Comparison of ENCODE assay signal across 17 cellular contexts in the genomic region with DNA sequence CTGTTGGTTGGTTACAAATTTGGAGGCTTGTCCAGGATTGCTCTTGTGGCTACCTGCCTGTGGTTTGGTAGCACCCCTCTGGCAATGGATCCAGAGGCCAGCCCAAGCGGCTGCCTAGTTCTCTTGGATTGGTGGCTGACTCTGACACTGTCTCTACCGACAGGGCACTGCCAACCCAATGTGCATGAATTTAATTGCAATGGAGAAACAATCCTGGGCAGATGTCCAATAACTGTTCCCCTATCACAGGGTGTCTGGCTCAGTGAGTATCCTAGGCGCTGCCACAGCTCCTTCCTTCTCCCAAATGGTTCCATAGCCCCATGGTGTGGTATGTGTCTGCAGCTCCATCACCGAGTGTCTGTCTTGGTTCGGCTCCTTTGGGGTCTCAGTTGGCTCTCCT. TPM values are rescaled to one million over a fixed set of nuclear protein-coding genes. Genes with fewer than 3 reads are reported as not detected.
DNase-seq lines count a peak whose midpoint lies in the region; ATAC-seq and TF ChIP-seq lines count a peak whose summit lies in the region.
"Had no signal": no experiment of that assay in that cellular context is flagged by ENCODE, and none has a peak within 500 bp of the region (broad histone marks: within the 10 kb centered on the region; RNA-seq: fewer than 3 reads in every experiment).

No MANE protein-coding gene starts in this region.

- H3K27ac ChIP-seq in heart left ventricle = peak overlapping the region in 2 of 12 donors; percentile 15 to 18

- WGBS in heart left ventricle, 4 donors = 60 to 83% (median 74%) methylated on average over 5 of the region's 5 CpGs

- H3K4me1 ChIP-seq in heart left ventricle = peaks cover 0 to 49% (median 26%) of the 10 kb centered on the region in 12 donors

- no peak for DNase-seq in activated naive CD4-positive, alpha-beta T cell treated with anti-CD3 and anti-CD28 coated beads, Interleukin-2, amount 50 U/mL, for 72 hours (ENCODE audit: low spot score in 2 of 2)
- DNase-seq in activated T-helper 1 cell treated with anti-CD3 and anti-CD28 coated beads, Interleukin-12 subunit alpha, Interleukin-12 subunit beta, Interleukin-2, Interleukin-4 antibody, amounts not matched to agents 30 ng/mL and 10 ng/mL and 1 ng/mL, durations not matched to agents 14 hours and 24 hours and 36 hours (ENCODE audit: low spot score) = no peak
- DNase-seq in heart left ventricle (no peak), progenitor cell of endocrine pancreas (ENCODE audit: low spot score, unreplicated experiment) (no peak), H4 (ENCODE audit: low spot score) (no peak)
- DNase-seq: C1 segment of cervical spinal cord, DND-41, GDM1, HFFc6, KG1, NCI-H1417 treated with DMSO at 0.1 percent for 48 hours, NCI-H2029, NCI-H2171, NCI-H446, OCI-M1 had no signal

- intact Hi-C loops in activated T-helper 1 cell treated with anti-CD3 and anti-CD28 coated beads, Interleukin-12 subunit alpha, Interleukin-12 subunit beta, Interleukin-2, Interleukin-4 antibody, amounts not matched to agents 30 ng/mL and 10 ng/mL and 1 ng/mL, durations not matched to agents 14 hours and 24 hours and 36 hours (cut with micrococcal nuclease) = no loop called here
- intact Hi-C loops in heart left ventricle (cut with DNase I) = no loop called here

- H3K9me3 Mint-ChIP-seq in activated naive CD4-positive, alpha-beta T cell treated with anti-CD3 and anti-CD28 coated beads, Interleukin-2, amount 50 U/mL, for 24 hours = peaks cover 5% of the 10 kb centered on the region
- H3K9me3 Mint-ChIP-seq in activated naive CD4-positive, alpha-beta T cell treated with anti-CD3 and anti-CD28 coated beads, Interleukin-2, amount 50 U/mL, for 72 hours = peaks cover 18 to 32% of the 10 kb centered on the region in 2 donors
- peaks cover 44% of the 10 kb centered on the region for H3K9me3 Mint-ChIP-seq in activated T-helper 1 cell treated with anti-CD3 and anti-CD28 coated beads, Interleukin-12 subunit alpha, Interleukin-12 subunit beta, Interleukin-2, Interleukin-4 antibody, amounts not matched to agents 30 ng/mL and 10 ng/mL and 1 ng/mL, durations not matched to agents 14 hours and 24 hours and 36 hours
- peaks cover 50% of the 10 kb centered on the region for H3K9me3 Mint-ChIP-seq in progenitor cell of endocrine pancreas (ENCODE audit: low read depth)

- peaks cover 32% of the 10 kb centered on the region for H3K36me3 Mint-ChIP-seq in activated naive CD4-positive, alpha-beta T cell treated with anti-CD3 and anti-CD28 coated beads, Interleukin-2, amount 50 U/mL, for 24 hours
- peaks cover 23 to 57% of the 10 kb centered on the region in 2 donors for H3K36me3 Mint-ChIP-seq in activated naive CD4-positive, alpha-beta T cell treated with anti-CD3 and anti-CD28 coated beads, Interleukin-2, amount 50 U/mL, for 72 hours
- H3K36me3 Mint-ChIP-seq in activated T-helper 1 cell treated with anti-CD3 and anti-CD28 coated beads, Interleukin-12 subunit alpha, Interleukin-12 subunit beta, Interleukin-2, Interleukin-4 antibody, amounts not matched to agents 30 ng/mL and 10 ng/mL and 1 ng/mL, durations not matched to agents 14 hours and 24 hours and 36 hours (ENCODE audit: low read depth) = peaks cover 55% of the 10 kb centered on the region
- peaks cover 65% of the 10 kb centered on the region for H3K36me3 Mint-ChIP-seq in progenitor cell of endocrine pancreas (ENCODE audit: insufficient read depth)

- peaks cover 0 to 23% (median 9%) of the 10 kb centered on the region in 12 donors for H3K9me3 ChIP-seq in heart left ventricle

- ATAC-seq in activated naive CD4-positive, alpha-beta T cell treated with anti-CD3 and anti-CD28 coated beads, Interleukin-2, amount 50 U/mL, for 72 hours = no peak
- peak; percentile 83 to 95 (median 86) for ATAC-seq in heart left ventricle
- no peak for ATAC-seq in GM21515 (IDR thresholded peaks at IDR 0.05; ENCODE audit: unreplicated experiment)

- no peak for TF ChIP-seq POLR2A in heart left ventricle (IDR thresholded peaks at IDR 0.05)

- peak overlapping the region; percentile 60 for H3K27ac Mint-ChIP-seq in activated naive CD4-positive, alpha-beta T cell treated with anti-CD3 and anti-CD28 coated beads, Interleukin-2, amount 50 U/mL, for 24 hours
- no peak overlapping the region for H3K27ac Mint-ChIP-seq in activated naive CD4-positive, alpha-beta T cell treated with anti-CD3 and anti-CD28 coated beads, Interleukin-2, amount 50 U/mL, for 72 hours
- peak overlapping the region; percentile 34 for H3K27ac Mint-ChIP-seq in activated T-helper 1 cell treated with anti-CD3 and anti-CD28 coated beads, Interleukin-12 subunit alpha, Interleukin-12 subunit beta, Interleukin-2, Interleukin-4 antibody, amounts not matched to agents 30 ng/mL and 10 ng/mL and 1 ng/mL, durations not matched to agents 14 hours and 24 hours and 36 hours
- peak overlapping the region; percentile 2 for H3K27ac Mint-ChIP-seq in progenitor cell of endocrine pancreas
- H3K27ac Mint-ChIP-seq: HFFc6 had no signal

- H3K4me3 Mint-ChIP-seq in activated naive CD4-positive, alpha-beta T cell treated with anti-CD3 and anti-CD28 coated beads, Interleukin-2, amount 50 U/mL, for 24 hours = no peak overlapping the region
- H3K4me3 Mint-ChIP-seq in activated T-helper 1 cell treated with anti-CD3 and anti-CD28 coated beads, Interleukin-12 subunit alpha, Interleukin-12 subunit beta, Interleukin-2, Interleukin-4 antibody, amounts not matched to agents 30 ng/mL and 10 ng/mL and 1 ng/mL, durations not matched to agents 14 hours and 24 hours and 36 hours = no peak overlapping the region
- H3K4me3 Mint-ChIP-seq in progenitor cell of endocrine pancreas (ENCODE audit: low read depth) = no peak overlapping the region
- H3K4me3 Mint-ChIP-seq: HFFc6 had no signal

- TF ChIP-seq CTCF in heart left ventricle (IDR thresholded peaks at IDR 0.05) (no peak), progenitor cell of endocrine pancreas (IDR thresholded peaks at IDR 0.05; ENCODE audit: unreplicated experiment) (no peak)

- peaks cover 0 to 6% (median 0%) of the 10 kb centered on the region in 9 donors for H3K36me3 ChIP-seq in heart left ventricle

- H3K27me3 Mint-ChIP-seq in activated naive CD4-positive, alpha-beta T cell treated with anti-CD3 and anti-CD28 coated beads, Interleukin-2, amount 50 U/mL, for 24 hours = no peaks in the 10 kb centered on the region
- H3K27me3 Mint-ChIP-seq in activated T-helper 1 cell treated with anti-CD3 and anti-CD28 coated beads, Interleukin-12 subunit alpha, Interleukin-12 subunit beta, Interleukin-2, Interleukin-4 antibody, amounts not matched to agents 30 ng/mL and 10 ng/mL and 1 ng/mL, durations not matched to agents 14 hours and 24 hours and 36 hours (ENCODE audit: insufficient read depth) = no peaks in the 10 kb centered on the region
- H3K27me3 Mint-ChIP-seq in progenitor cell of endocrine pancreas = no peaks in the 10 kb centered on the region

- peaks cover 61% of the 10 kb centered on the region for H3K4me1 Mint-ChIP-seq in activated naive CD4-positive, alpha-beta T cell treated with anti-CD3 and anti-CD28 coated beads, Interleukin-2, amount 50 U/mL, for 24 hours
- H3K4me1 Mint-ChIP-seq in activated T-helper 1 cell treated with anti-CD3 and anti-CD28 coated beads, Interleukin-12 subunit alpha, Interleukin-12 subunit beta, Interleukin-2, Interleukin-4 antibody, amounts not matched to agents 30 ng/mL and 10 ng/mL and 1 ng/mL, durations not matched to agents 14 hours and 24 hours and 36 hours (ENCODE audit: low read depth) = peaks cover 39% of the 10 kb centered on the region
- no peaks in the 10 kb centered on the region for H3K4me1 Mint-ChIP-seq in progenitor cell of endocrine pancreas (ENCODE audit: low read depth)

- H3K27me3 ChIP-seq in heart left ventricle = no peaks in the 10 kb centered on the region

- no peak overlapping the region for H3K4me3 ChIP-seq in heart left ventricle

RNA-seq across cellular contexts. Expression of gene N4BP1, which starts 19.5 kb away (rescaled TPM):
- 10 to 100 TPM; 36.5 to 53.0 TPM for total RNA-seq in activated naive CD4-positive, alpha-beta T cell treated with anti-CD3 and anti-CD28 coated beads, Interleukin-2, amount 50 U/mL, for 72 hours
- total RNA-seq in activated T-helper 1 cell treated with anti-CD3 and anti-CD28 coated beads, Interleukin-12 subunit alpha, Interleukin-12 subunit beta, Interleukin-2, Interleukin-4 antibody, amounts not matched to agents 30 ng/mL and 10 ng/mL and 1 ng/mL, durations not matched to agents 14 hours and 24 hours and 36 hours = 54.3 and 55.8 TPM in 2 replicates
- total RNA-seq in heart left ventricle (10 to 100 TPM; 14.9 to 28.7 (median 20.8) TPM), progenitor cell of endocrine pancreas (37.7 and 39.4 TPM in 2 replicates)
- polyA plus RNA-seq in heart left ventricle = 1 to 10 TPM; 5.4 to 9.7 TPM
- 8.3 and 15.7 TPM in 2 replicates for total RNA-seq in H4 (2014; rRNA removed; shearing (Covaris generic))

Comparison
In these comparisons a context has a peak if more than half of its experiments do, and no peak if none do; other contexts are left out.
1. H3K27ac Mint-ChIP-seq: peak in activated naive CD4-positive, alpha-beta T cell treated with anti-CD3 and anti-CD28 coated beads, Interleukin-2, amount 50 U/mL, for 24 hours (single experiment), activated T-helper 1 cell treated with anti-CD3 and anti-CD28 coated beads, Interleukin-12 subunit alpha, Interleukin-12 subunit beta, Interleukin-2, Interleukin-4 antibody, amounts not matched to agents 30 ng/mL and 10 ng/mL and 1 ng/mL, durations not matched to agents 14 hours and 24 hours and 36 hours (single experiment) and progenitor cell of endocrine pancreas (single experiment); none in activated naive CD4-positive, alpha-beta T cell treated with anti-CD3 and anti-CD28 coated beads, Interleukin-2, amount 50 U/mL, for 72 hours (0 of 2).
2. ATAC-seq: peak in heart left ventricle (4 of 4); none in activated naive CD4-positive, alpha-beta T cell treated with anti-CD3 and anti-CD28 coated beads, Interleukin-2, amount 50 U/mL, for 72 hours (0 of 2) and GM21515 (single experiment).